Comparison of ENCODE assay signal across 1 cellular context in genomic region chr17:3308603-3309002, GRCh38.
TF ChIP-seq lines count a peak whose summit lies in the region.

No MANE protein-coding gene starts in this region.

TF ChIP-seq in GM23338, 12 proteins besides CTCF, POLR2A, EP300 and RAD21 (continued from another document):
- TF ChIP-seq ZNF462 (CRISPR knock-in tag; IDR thresholded peaks at IDR 0.05) = no peak
- TF ChIP-seq EZH2phosphoT487 (IDR thresholded peaks at IDR 0.05; ENCODE audit: unreplicated experiment) = no peak
